In the genomic region with DNA sequence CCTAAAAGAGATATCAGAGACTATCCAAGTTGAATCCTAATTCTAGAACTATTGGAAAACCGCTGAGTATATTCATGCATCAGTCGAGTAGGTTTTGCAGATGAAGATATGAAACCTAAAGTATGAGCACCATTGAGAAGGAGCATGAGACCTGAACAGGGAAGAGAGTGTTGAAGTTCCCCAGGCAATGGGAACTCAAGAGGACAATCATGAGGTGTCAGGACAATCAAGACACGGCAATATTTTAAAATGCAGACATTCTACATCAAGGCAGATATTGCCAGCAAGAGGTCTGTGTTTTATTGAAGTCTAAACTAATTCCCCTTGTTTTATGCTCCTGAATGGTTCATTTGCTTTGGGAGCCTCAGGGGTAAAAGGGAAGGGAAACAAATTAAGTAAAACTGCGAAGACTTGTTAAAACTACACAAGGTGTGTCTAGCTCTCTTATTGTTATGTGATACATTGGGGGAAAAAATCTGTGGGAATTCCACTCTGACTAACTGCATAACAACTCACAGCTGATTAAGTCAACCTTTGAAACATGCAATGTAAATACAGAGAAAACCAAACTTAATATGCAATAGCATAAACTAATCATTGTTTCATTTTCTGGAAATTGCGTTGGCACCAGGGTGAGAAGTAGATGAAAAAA, we compare ENCODE assay signal across 31 cellular contexts.
DNase-seq lines count a peak whose midpoint lies in the region; ATAC-seq, FAIRE-seq and TF ChIP-seq lines count a peak whose summit lies in the region.
"Had no signal": no experiment of that assay in that cellular context is flagged by ENCODE, and none has a peak within 500 bp of the region (broad histone marks: within the 10 kb centered on the region; RNA-seq: fewer than 3 reads in every experiment).

No MANE protein-coding gene starts in this region.

- no peak for FAIRE-seq in bronchial epithelial cell (lab: Jason Lieb, UNC)
- FAIRE-seq: GM18507 had no signal

- POLR2A ChIA-PET in IMR-90 (lab: Charles Lee; ENCODE audit: unreplicated experiment) = no interaction called here

- peaks cover 12% of the 10 kb centered on the region for H3K9me3 Mint-ChIP-seq in natural killer cell treated with Interleukin-12 subunit alpha and Interleukin-12 subunit beta and Interleukin-15 and Interleukin-18, amount 100 ng/mL, for 72 hours
- H3K9me3 Mint-ChIP-seq: activated CD8-positive, alpha-beta T cell treated with anti-CD3 and anti-CD28 coated beads for 36 hours had no signal

- no peaks in the 10 kb centered on the region for H3K27me3 Mint-ChIP-seq in natural killer cell treated with Interleukin-12 subunit alpha and Interleukin-12 subunit beta and Interleukin-15 and Interleukin-18, amount 100 ng/mL, for 72 hours
- H3K27me3 Mint-ChIP-seq: activated CD4-positive, alpha-beta T cell treated with anti-CD3 and anti-CD28 coated beads for 36 hours; activated CD8-positive, alpha-beta T cell treated with anti-CD3 and anti-CD28 coated beads for 36 hours; activated naive CD4-positive, alpha-beta T cell treated with anti-CD3 and anti-CD28 coated beads, Interleukin-2, amount 10 ng/mL, durations not matched to agents 7 days and 5 days; B cell had no signal

- H3K4me2 ChIP-seq in IMR-90 (ENCODE audit: low read depth, low read length) = no peak overlapping the region

- no peak overlapping the region for H3K27ac ChIP-seq in IMR-90 (ENCODE audit: insufficient read depth, low read length)
- no peak overlapping the region for H3K27ac ChIP-seq in sigmoid colon
- H3K27ac ChIP-seq: adrenal gland, heart left ventricle, tibial artery had no signal

- H3K4me3 Mint-ChIP-seq in natural killer cell treated with Interleukin-12 subunit alpha and Interleukin-12 subunit beta and Interleukin-15 and Interleukin-18, amount 100 ng/mL, for 72 hours = no peak overlapping the region
- H3K4me3 Mint-ChIP-seq: activated CD4-positive, alpha-beta T cell treated with anti-CD3 and anti-CD28 coated beads for 36 hours; activated CD8-positive, alpha-beta T cell treated with anti-CD3 and anti-CD28 coated beads for 36 hours; activated naive CD4-positive, alpha-beta T cell treated with anti-CD3 and anti-CD28 coated beads, Interleukin-2, amount 10 ng/mL, durations not matched to agents 7 days and 5 days; B cell; CD8-positive, alpha-beta T cell had no signal

- H2AK9ac ChIP-seq in IMR-90 (replicated peaks; ENCODE audit: low read depth, low read length, poor library complexity) = no peak overlapping the region

- no peak overlapping the region for H2BK120ac ChIP-seq in IMR-90 (ENCODE audit: low read depth, low read length)

- whole genome bisulfite sequencing in IMR-90 (ENCODE audit: extremely low coverage in 2 of 2, insufficient read length in 1 of 2), 2 experiments = no CpG with 5 or more reads among the region's 5 CpGs
- 21 to 60% methylated on average over 5 of the region's 5 CpGs for WGBS in sigmoid colon, 2 donors

- no peak overlapping the region for H3K14ac ChIP-seq in IMR-90 (replicated peaks; ENCODE audit: low read depth, low read length)

- no peak overlapping the region for H3K56ac ChIP-seq in IMR-90 (ENCODE audit: extremely low read depth, insufficient read depth, low read length)

- no peak overlapping the region for H3K9ac ChIP-seq in IMR-90 (ENCODE audit: low read depth, low read length)

- no peak overlapping the region for H3K4ac ChIP-seq in IMR-90 (ENCODE audit: low read depth, low read length)

- H4K8ac ChIP-seq in IMR-90 (ENCODE audit: low read depth in 2 of 2, low read length in 2 of 2) = no peak overlapping the region

- peak; percentile 8 for DNase-seq in IMR-90
- peak; percentile 94 for DNase-seq in bronchial epithelial cell (ENCODE audit: low read depth)
- DNase-seq in iris pigment epithelial cell (ENCODE audit: low read depth) = peak; percentile 4
- DNase-seq in non-pigmented ciliary epithelial cell (ENCODE audit: low read depth) = peak; percentile 2
- no peak for DNase-seq in KBM-7
- DNase-seq in sigmoid colon = no peak
- no peak for DNase-seq in HCEC 1CT
- DNase-seq in natural killer cell treated with Interleukin-12 subunit alpha and Interleukin-12 subunit beta and Interleukin-15 and Interleukin-18, amount 100 ng/mL, for 72 hours (ENCODE audit: low spot score) = no peak
- DNase-seq: ACHN; activated CD4-positive, alpha-beta T cell treated with anti-CD3 and anti-CD28 coated beads for 36 hours; activated CD8-positive, alpha-beta memory T cell treated with anti-CD3 and anti-CD28 coated beads, Interleukin-2, amount 50 U/mL, for 48 hours; activated CD8-positive, alpha-beta T cell treated with anti-CD3 and anti-CD28 coated beads for 36 hours; activated naive CD4-positive, alpha-beta T cell treated with anti-CD3 and anti-CD28 coated beads, Interleukin-2, amount 10 ng/mL, durations not matched to agents 7 days and 5 days; adrenal gland; CD8-positive, alpha-beta T cell; effector CD4-positive, alpha-beta T cell; heart left ventricle; Karpas-422; left cardiac atrium; NCI-H1436; NCI-H2081 treated with DMSO at 0.1 percent for 48 hours; NCI-H2227 treated with DMSO at 0.1 percent for 48 hours; NCI-H526 treated with DMSO at 0.1 percent for 48 hours; Peyer's patch; right cardiac atrium; SHP77 treated with DMSO at 0.1 percent for 48 hours; stimulated activated CD4-positive, alpha-beta T cell treated with anti-CD3 and anti-CD28 coated beads, Interleukin-12 subunit alpha, Interleukin-12 subunit beta, amount 100 ng/mL, for 4 hours; stimulated activated CD4-positive, alpha-beta T cell treated with anti-CD3 and anti-CD28 coated beads, Interleukin-2, amount 100 ng/mL, for 48 hours; tibial artery had no signal

- in situ Hi-C loops in IMR-90 (cut with MboI; ENCODE audit: low sequenced_read_pairs) = no loop called here
- in situ Hi-C loops in KBM-7 (cut with MboI; ENCODE audit: low pct_unique_long_range_greater_than_20kb, low sequenced_read_pairs) = no loop called here

- no peaks in the 10 kb centered on the region for H3K79me1 ChIP-seq in IMR-90 (ENCODE audit: low read depth in 1 of 2, low read length in 2 of 2)

- no TSS peak for BruUV-seq in IMR-90 (replicated peaks; lab: Mats Ljungman, UMichigan)

- ATAC-seq in IMR-90 (ENCODE audit: low read depth) = peak; percentile 14; the same call in 1 of the 2 replicates
- ATAC-seq in natural killer cell treated with Interleukin-12 subunit alpha and Interleukin-12 subunit beta and Interleukin-15 and Interleukin-18, amount 100 ng/mL, for 72 hours = no peak
- ATAC-seq: activated CD4-positive, alpha-beta T cell treated with anti-CD3 and anti-CD28 coated beads for 36 hours; activated CD8-positive, alpha-beta T cell treated with anti-CD3 and anti-CD28 coated beads for 36 hours; CD8-positive, alpha-beta T cell; heart left ventricle; left cardiac atrium; right cardiac atrium had no signal

- no peaks in the 10 kb centered on the region for H3K36me3 ChIP-seq in IMR-90 (ENCODE audit: control insufficient read depth, insufficient read depth, low read length)
- no peaks in the 10 kb centered on the region for H3K36me3 ChIP-seq in bronchial epithelial cell (ENCODE audit: control insufficient read depth, insufficient read depth, low read length)
- no peaks in the 10 kb centered on the region for H3K36me3 ChIP-seq in sigmoid colon
- H3K36me3 ChIP-seq: adrenal gland, heart left ventricle, Peyer's patch, tibial artery had no signal

- no peak for TF ChIP-seq POLR2A in IMR-90 (IDR thresholded peaks at IDR 0.05; ENCODE audit: low read depth, low read length)
- no peak for TF ChIP-seq POLR2A in sigmoid colon (IDR thresholded peaks at IDR 0.05)

- H2AK5ac ChIP-seq in IMR-90 (ENCODE audit: low read depth, low read length) = no peak overlapping the region

- no peak for TF ChIP-seq EP300 in sigmoid colon (IDR thresholded peaks at IDR 0.05)

- H3K9me3 ChIP-seq in IMR-90 (ENCODE audit: control insufficient read depth, insufficient read depth, low read length) = no peaks in the 10 kb centered on the region
- H3K9me3 ChIP-seq in sigmoid colon = no peaks in the 10 kb centered on the region
- H3K9me3 ChIP-seq: adrenal gland, heart left ventricle, Peyer's patch, tibial artery had no signal

- dilution Hi-C loops in IMR-90 (cut with HindIII; ENCODE audit: low sequenced_read_pairs, unreplicated experiment) = no loop called here

- TF ChIP-seq CTCF in IMR-90 (conservative IDR thresholded peaks at IDR 0.05; ENCODE audit: low read depth, low read length) (no peak), bronchial epithelial cell (IDR thresholded peaks at IDR 0.05; ENCODE audit: insufficient read depth, low read length, severe bottlenecking) (no peak), sigmoid colon (IDR thresholded peaks at IDR 0.05) (no peak)

- H4K20me1 ChIP-seq in IMR-90 (ENCODE audit: insufficient read depth, low read length) = no peaks in the 10 kb centered on the region

- H3K36me3 Mint-ChIP-seq in natural killer cell treated with Interleukin-12 subunit alpha and Interleukin-12 subunit beta and Interleukin-15 and Interleukin-18, amount 100 ng/mL, for 72 hours = peaks cover 6% of the 10 kb centered on the region
- H3K36me3 Mint-ChIP-seq: activated naive CD4-positive, alpha-beta T cell treated with anti-CD3 and anti-CD28 coated beads, Interleukin-2, amount 10 ng/mL, durations not matched to agents 7 days and 5 days; CD8-positive, alpha-beta T cell had no signal

- CTCF ChIA-PET in IMR-90 (lab: Yijun Ruan, JAX) = no interaction called here

- intact Hi-C loops in IMR-90 (cut with micrococcal nuclease) = no loop called here
- intact Hi-C loops in sigmoid colon (cut with DNase I) = no loop called here

- H2BK5ac ChIP-seq in IMR-90 (ENCODE audit: low read depth, low read length, poor library complexity, severe bottlenecking) = no peak overlapping the region

- H2AFZ ChIP-seq in IMR-90 (replicated peaks; ENCODE audit: low read length, poor library complexity) = no peak overlapping the region

- H3K4me1 ChIP-seq in IMR-90 (ENCODE audit: control insufficient read depth, insufficient read depth, low read length) (no peaks in the 10 kb centered on the region), sigmoid colon (no peaks in the 10 kb centered on the region)
- H3K4me1 ChIP-seq: adrenal gland, heart left ventricle, Peyer's patch, tibial artery had no signal

- H2BK20ac ChIP-seq in IMR-90 (ENCODE audit: low read depth, low read length) = no peak overlapping the region

- H3K4me1 Mint-ChIP-seq in natural killer cell treated with Interleukin-12 subunit alpha and Interleukin-12 subunit beta and Interleukin-15 and Interleukin-18, amount 100 ng/mL, for 72 hours (ENCODE audit: low read depth in 2 of 2) = no peaks in the 10 kb centered on the region
- H3K4me1 Mint-ChIP-seq: activated CD4-positive, alpha-beta T cell treated with anti-CD3 and anti-CD28 coated beads for 36 hours; activated naive CD4-positive, alpha-beta T cell treated with anti-CD3 and anti-CD28 coated beads, Interleukin-2, amount 10 ng/mL, durations not matched to agents 7 days and 5 days; B cell had no signal

- no peak overlapping the region for H2BK15ac ChIP-seq in IMR-90 (ENCODE audit: low read depth, low read length)

- H3K4me3 ChIP-seq in IMR-90 (ENCODE audit: insufficient read depth, low read depth, low read length) (no peak overlapping the region), bronchial epithelial cell (ENCODE audit: low read depth, low read length) (no peak overlapping the region), sigmoid colon (no peak overlapping the region)
- H3K4me3 ChIP-seq: adrenal gland, heart left ventricle, tibial artery had no signal

- H3K18ac ChIP-seq in IMR-90 (ENCODE audit: low read depth, low read length) = no peak overlapping the region

- no peaks in the 10 kb centered on the region for H3K9me1 ChIP-seq in IMR-90 (ENCODE audit: insufficient read depth, low read length)

- H3K23ac ChIP-seq in IMR-90 (ENCODE audit: low read depth, low read length) = no peak overlapping the region

- H3K27ac Mint-ChIP-seq in natural killer cell treated with Interleukin-12 subunit alpha and Interleukin-12 subunit beta and Interleukin-15 and Interleukin-18, amount 100 ng/mL, for 72 hours = no peak overlapping the region
- H3K27ac Mint-ChIP-seq: activated CD4-positive, alpha-beta T cell treated with anti-CD3 and anti-CD28 coated beads for 36 hours; activated CD8-positive, alpha-beta T cell treated with anti-CD3 and anti-CD28 coated beads for 36 hours; activated naive CD4-positive, alpha-beta T cell treated with anti-CD3 and anti-CD28 coated beads, Interleukin-2, amount 10 ng/mL, durations not matched to agents 7 days and 5 days; B cell; CD8-positive, alpha-beta T cell had no signal

- TF ChIP-seq RAD21 in IMR-90 (IDR thresholded peaks at IDR 0.05; ENCODE audit: low read length) = no peak

- H4K91ac ChIP-seq in IMR-90 (ENCODE audit: insufficient read depth, low read depth, low read length) = no peak overlapping the region

- H3K27me3 ChIP-seq in IMR-90 (ENCODE audit: control insufficient read depth, insufficient read depth, low read length) (no peaks in the 10 kb centered on the region), bronchial epithelial cell (ENCODE audit: control insufficient read depth, insufficient read depth, low read length) (no peaks in the 10 kb centered on the region), sigmoid colon (no peaks in the 10 kb centered on the region)
- H3K27me3 ChIP-seq: adrenal gland, heart left ventricle, Peyer's patch, tibial artery had no signal

- no peak overlapping the region for H4K5ac ChIP-seq in IMR-90 (ENCODE audit: low read depth, low read length)

Comparison
In these comparisons a context has a peak if more than half of its experiments do, and no peak if none do; other contexts are left out.
1. DNase-seq: peak in IMR-90 (single experiment), bronchial epithelial cell (single experiment), iris pigment epithelial cell (single experiment) and non-pigmented ciliary epithelial cell (single experiment); none in KBM-7 (single experiment), sigmoid colon (single experiment), HCEC 1CT (single experiment) and natural killer cell treated with Interleukin-12 subunit alpha and Interleukin-12 subunit beta and Interleukin-15 and Interleukin-18, amount 100 ng/mL, for 72 hours (single experiment).